Comparison of ENCODE assay signal across 16 cellular contexts in genomic region chr22:22881116-22882032, GRCh38. TPM values are rescaled to one million over a fixed set of nuclear protein-coding genes. Genes with fewer than 3 reads are reported as not detected.
DNase-seq lines count a peak whose midpoint lies in the region; ATAC-seq, FAIRE-seq and TF ChIP-seq lines count a peak whose summit lies in the region.
"Had no signal": no experiment of that assay in that cellular context is flagged by ENCODE, and none has a peak within 500 bp of the region (broad histone marks: within the 10 kb centered on the region; RNA-seq: fewer than 3 reads in every experiment).

No MANE protein-coding gene starts in this region.

- H3K9me3 ChIP-seq in CD8-positive, alpha-beta T cell (ENCODE audit: low read length), result no peaks in the 10 kb centered on the region
- H3K9me3 ChIP-seq: left ventricle myocardium inferior had no signal

- H3K36me3 Mint-ChIP-seq in CD8-positive, alpha-beta T cell, result no peaks in the 10 kb centered on the region
- H3K36me3 Mint-ChIP-seq in naive B cell, result no peaks in the 10 kb centered on the region
- no peaks in the 10 kb centered on the region for H3K36me3 Mint-ChIP-seq in nephron progenitor cell (ENCODE audit: low read depth)
- H3K36me3 Mint-ChIP-seq: CD4-positive, alpha-beta memory T cell; naive thymus-derived CD8-positive, alpha-beta T cell had no signal

- H3K27ac ChIP-seq in CD8-positive, alpha-beta T cell (ENCODE audit: low read depth, low read length), result no peak overlapping the region
- H3K27ac ChIP-seq: epithelial cell of prostate, left ventricle myocardium inferior had no signal

- peaks cover 4% of the 10 kb centered on the region for H3K4me1 Mint-ChIP-seq in CD8-positive, alpha-beta T cell (ENCODE audit: low read depth)
- H3K4me1 Mint-ChIP-seq in naive B cell (peaks cover 75 to 90% (median 86%) of the 10 kb centered on the region in 3 donors), nephron progenitor cell (no peaks in the 10 kb centered on the region)

- H3K4me3 Mint-ChIP-seq in CD8-positive, alpha-beta T cell, result no peak overlapping the region
- H3K4me3 Mint-ChIP-seq in naive B cell (peak overlapping the region; percentile 3 to 86 (median 66)), nephron progenitor cell (no peak overlapping the region)
- H3K4me3 Mint-ChIP-seq: CD4-positive, alpha-beta memory T cell; naive thymus-derived CD8-positive, alpha-beta T cell had no signal

- TF ChIP-seq CTCF in CD8-positive, alpha-beta T cell (IDR thresholded peaks at IDR 0.05), result no peak
- no peak for TF ChIP-seq CTCF in nephron progenitor cell (IDR thresholded peaks at IDR 0.05)

- no peak for TF ChIP-seq POLR2A in GM12892 (IDR thresholded peaks at IDR 0.05; ENCODE audit: low read depth, low read length)

- H3K27me3 Mint-ChIP-seq in CD8-positive, alpha-beta T cell (ENCODE audit: low read depth), result no peaks in the 10 kb centered on the region
- H3K27me3 Mint-ChIP-seq in naive B cell (no peaks in the 10 kb centered on the region), nephron progenitor cell (ENCODE audit: low read depth, poor library complexity) (peaks cover 52% of the 10 kb centered on the region)

- no peaks in the 10 kb centered on the region for H3K9me3 Mint-ChIP-seq in CD8-positive, alpha-beta T cell
- H3K9me3 Mint-ChIP-seq in naive B cell (no peaks in the 10 kb centered on the region), nephron progenitor cell (no peaks in the 10 kb centered on the region)
- H3K9me3 Mint-ChIP-seq: CD4-positive, alpha-beta memory T cell; naive thymus-derived CD8-positive, alpha-beta T cell had no signal

- no peaks in the 10 kb centered on the region for H3K36me3 ChIP-seq in CD8-positive, alpha-beta T cell (ENCODE audit: insufficient read depth, low read length)
- H3K36me3 ChIP-seq: left ventricle myocardium inferior had no signal

- no peaks in the 10 kb centered on the region for H3K27me3 ChIP-seq in CD8-positive, alpha-beta T cell (ENCODE audit: insufficient read depth, low read length)

- POLR2A ChIA-PET in CD8-positive, alpha-beta T cell (lab: Charles Lee), result no interaction called here

- intact Hi-C loops in CD8-positive, alpha-beta T cell (cut with DNase I, micrococcal nuclease), result loop anchor here in 1 of 2 experiments (5.0 kb wide), 2 partner anchors 94 to 189 kb away; no protein-coding TSS in a partner anchor

- peak; percentile 98 for FAIRE-seq in GM12892 (lab: Jason Lieb, UNC)

- CTCF ChIA-PET in CD8-positive, alpha-beta T cell (lab: Charles Lee), result interaction anchor here (0.8 to 11.8 kb wide), 21 partner anchors 14 to 290 kb away, joined by 3 to 281 read pairs (median 26); no protein-coding TSS in a partner anchor

- peak in 2 of 7 experiments; percentile 41 to 49 for DNase-seq in CD8-positive, alpha-beta T cell
- DNase-seq in GM12892 (ENCODE audit: insufficient read length) (no peak), NCI-H774 (lab: John Stamatoyannopoulos, UW) (peak; percentile 36), naive B cell (peak; percentile 60), hippocampal formation (lab: John Stamatoyannopoulos, UW) (no peak), AML-193 (lab: John Stamatoyannopoulos, UW) (no peak), nephron progenitor cell (no peak)
- DNase-seq: activated CD4-positive, alpha-beta T cell treated with anti-CD3 and anti-CD28 coated beads for 4 hours; amniotic stem cell; left ventricle myocardium inferior; retina; stimulated activated CD4-positive, alpha-beta T cell treated with anti-CD3 and anti-CD28 coated beads, Interleukin-4, amount 100 ng/mL, for 1 hour had no signal

- no peaks in the 10 kb centered on the region for H3K4me1 ChIP-seq in CD8-positive, alpha-beta T cell (ENCODE audit: insufficient read depth, low read length)
- H3K4me1 ChIP-seq: left ventricle myocardium inferior had no signal

- no peak overlapping the region for H3K4me3 ChIP-seq in CD8-positive, alpha-beta T cell (ENCODE audit: low read depth, low read length)
- H3K4me3 ChIP-seq: left ventricle myocardium inferior had no signal

- H3K27ac Mint-ChIP-seq in CD8-positive, alpha-beta T cell, result peak overlapping the region; percentile 41
- H3K27ac Mint-ChIP-seq in naive B cell, result peak overlapping the region; percentile 85 to 97 (median 94)
- H3K27ac Mint-ChIP-seq in nephron progenitor cell, result no peak overlapping the region

- no peak for ATAC-seq in CD8-positive, alpha-beta T cell
- peak; percentile 33 to 40 for ATAC-seq in naive B cell (ENCODE audit: low read depth in 2 of 2)
- ATAC-seq: naive thymus-derived CD8-positive, alpha-beta T cell had no signal

RNA-seq across cellular contexts. Expression of gene IGLL5, which starts 6.2 kb away (rescaled TPM):
- total RNA-seq in CD8-positive, alpha-beta T cell, result 1 to 10 TPM in 1 of 2 experiments, not detected in 1; 1.5 TPM
- polyA plus RNA-seq in GM12892 (2012; ENCODE audit: missing spikeins), result 20.3 TPM
- polyA plus RNA-seq in naive B cell (ENCODE audit: low read depth in 6 of 6), result 100 to 1,000 TPM; 233 to 640 (median 475) TPM
- total RNA-seq: CD4-positive, alpha-beta memory T cell; T-helper 2 cell treated with Interferon-gamma antibody and Interleukin-4, amounts not matched to agents 100 ng/mL and 5 ng/mL, for 36 hours had no signal

Comparison
In these comparisons a context has a peak if more than half of its experiments do, and no peak if none do; other contexts are left out.
1. DNase-seq: peak in NCI-H774 (single experiment) and naive B cell (single experiment); none in GM12892 (single experiment), hippocampal formation (0 of 2), AML-193 (0 of 2) and nephron progenitor cell (single experiment).
2. H3K4me3 Mint-ChIP-seq: peak in naive B cell (8 of 8); none in CD8-positive, alpha-beta T cell (single experiment) and nephron progenitor cell (single experiment).